12 cellular contexts compared by ENCODE assay signal in genomic region chr2:86900687-86901086, GRCh38. TPM values are rescaled to one million over a fixed set of nuclear protein-coding genes. Genes with fewer than 3 reads are reported as not detected.
DNase-seq lines count a peak whose midpoint lies in the region; ATAC-seq and TF ChIP-seq lines count a peak whose summit lies in the region.
"Not testable (repeated sequence)": the region's sequence is repeated elsewhere in the genome, so short reads cannot be mapped to it uniquely, and the experiment has no call there.
"Had no signal": no experiment of that assay in that cellular context is flagged by ENCODE, and none has a peak within 500 bp of the region (broad histone marks: within the 10 kb centered on the region; RNA-seq: fewer than 3 reads in every experiment).

No MANE protein-coding gene starts in this region.

- H3K36me3 ChIP-seq in GM23338 (ENCODE audit: insufficient read depth); left lung: not testable (repeated sequence)

- H3K4me1 Mint-ChIP-seq in GM23338; activated naive CD4-positive, alpha-beta T cell treated with anti-CD3 and anti-CD28 coated beads, Interleukin-2, amount 10 ng/mL, durations not matched to agents 7 days and 5 days: not testable (repeated sequence)

- not testable (repeated sequence) for H3K27me3 ChIP-seq in GM23338 (ENCODE audit: insufficient read depth); left lung

- not testable (repeated sequence) for H3K4me1 ChIP-seq in GM23338 (ENCODE audit: insufficient read depth); left lung

- intact Hi-C loops in left lung (cut with DNase I) = not testable (repeated sequence)

- not testable (repeated sequence) for H3K9me2 ChIP-seq in GM23338 (ENCODE audit: insufficient read depth)

- H3K36me3 Mint-ChIP-seq in GM23338 (ENCODE audit: low read depth); activated naive CD4-positive, alpha-beta T cell treated with anti-CD3 and anti-CD28 coated beads, Interleukin-2, amount 10 ng/mL, durations not matched to agents 7 days and 5 days: not testable (repeated sequence)

- not testable (repeated sequence) for H3F3A ChIP-seq in GM23338 (replicated peaks; ENCODE audit: low read depth)

- not testable (repeated sequence) for H3K4me3 Mint-ChIP-seq in GM23338; activated naive CD4-positive, alpha-beta T cell treated with anti-CD3 and anti-CD28 coated beads, Interleukin-2, amount 10 ng/mL, durations not matched to agents 7 days and 5 days

- CTCF ChIA-PET in activated naive CD4-positive, alpha-beta T cell treated with anti-CD3 and anti-CD28 coated beads, Interleukin-2, amount 10 ng/mL, durations not matched to agents 7 days and 5 days (lab: Charles Lee) = not testable (repeated sequence)

- H3K79me2 ChIP-seq in GM23338 (replicated peaks; ENCODE audit: insufficient read depth) = not testable (repeated sequence)

- not testable (repeated sequence) for H2AFZ ChIP-seq in GM23338

- not testable (repeated sequence) for H3K27ac ChIP-seq in GM23338 (ENCODE audit: low read depth); left lung

- H3K4me2 ChIP-seq in GM23338 = not testable (repeated sequence)

- not testable (repeated sequence) for H3K4me3 ChIP-seq in GM23338, left lung

- peak; percentile 88 for ATAC-seq in GM23338
- peak; percentile 54 for ATAC-seq in left lung

- not testable (repeated sequence) for H4K20me1 ChIP-seq in GM23338 (replicated peaks; ENCODE audit: insufficient read depth)

- TF ChIP-seq CTCF in AG09319 (IDR thresholded peaks at IDR 0.05; ENCODE audit: low read depth, low read length) (peak; percentile 3), GM23338 (conservative IDR thresholded peaks at IDR 0.05; ENCODE audit: low read depth in 2 of 2) (peak; percentile 34 to 63; a peak in 3 of 4 replicates)
- TF ChIP-seq CTCF in left lung (IDR thresholded peaks at IDR 0.05) = not testable (repeated sequence)

- not testable (repeated sequence) for H3K27me3 Mint-ChIP-seq in GM23338 (ENCODE audit: insufficient read depth, low read depth, poor library complexity); activated naive CD4-positive, alpha-beta T cell treated with anti-CD3 and anti-CD28 coated beads, Interleukin-2, amount 10 ng/mL, durations not matched to agents 7 days and 5 days

- not testable (repeated sequence) for DNase-seq in AG09319 (ENCODE audit: extremely low read depth, low read depth); left lung
- DNase-seq in GM23338 (ENCODE audit: low spot score) (peak; percentile 61), RPMI7951 (ENCODE audit: low read depth) (peak; percentile 4), dermis blood vessel endothelial cell (peak; percentile 14), fibroblast of the conjunctiva (ENCODE audit: low read depth) (peak; percentile 1), stromal cell of bone marrow (ENCODE audit: low read depth) (peak; percentile 4)
- peak; percentile 22 for DNase-seq in activated naive CD4-positive, alpha-beta T cell treated with anti-CD3 and anti-CD28 coated beads, Interleukin-2, amount 10 ng/mL, durations not matched to agents 7 days and 5 days

- not testable (repeated sequence) for H3K9me3 Mint-ChIP-seq in GM23338; activated naive CD4-positive, alpha-beta T cell treated with anti-CD3 and anti-CD28 coated beads, Interleukin-2, amount 10 ng/mL, durations not matched to agents 7 days and 5 days

- not testable (repeated sequence) for H3K27ac Mint-ChIP-seq in GM23338; activated naive CD4-positive, alpha-beta T cell treated with anti-CD3 and anti-CD28 coated beads, Interleukin-2, amount 10 ng/mL, durations not matched to agents 7 days and 5 days

- H3K9me3 ChIP-seq in left lung = not testable (repeated sequence)

RNA-seq across cellular contexts. Expression of gene CD8B, which starts 39.0 kb away (rescaled TPM):
- total RNA-seq in GM23338 (2014; rRNA removed; shearing (Covaris generic)) = 0.31 and 3.0 TPM in 2 replicates
- 0.61 and 0.63 TPM in 2 replicates for polyA plus RNA-seq in GM23338 (2016; fragmentation: Nextera tagmentation; extraction: Ambion mirVana)
- not detected in 2 replicates for total RNA-seq in RPMI7951 (2014; rRNA removed; shearing (Covaris generic))
- not detected in 2 replicates for total RNA-seq in dermis blood vessel endothelial cell
- total RNA-seq in left lung = 1 to 10 TPM in 1 of 2 donors, not detected in 1; 3.6 TPM
- total RNA-seq: activated CD4-positive, alpha-beta T cell treated with anti-CD3 and anti-CD28 coated beads, Interleukin-2, amount 10 ng/mL, durations not matched to agents 24 days and 14 days; T-helper 17 cell; urinary bladder had no signal
- polyA plus RNA-seq: AG04450 had no signal

RNA-seq across cellular contexts. Expression of gene RGPD1, which starts 41.2 kb away (rescaled TPM):
- total RNA-seq in GM23338 (2014; rRNA removed; shearing (Covaris generic)) = 0.04 TPM in 1 of 2 replicates, not detected in the other
- 0.24 TPM in 1 of 2 replicates, not detected in the other for polyA plus RNA-seq in GM23338 (2016; fragmentation: Nextera tagmentation; extraction: Ambion mirVana)
- total RNA-seq in RPMI7951 (2014; rRNA removed; shearing (Covaris generic)) = 1.3 and 1.6 TPM in 2 replicates
- total RNA-seq in dermis blood vessel endothelial cell (0.51 and 0.70 TPM in 2 replicates), left lung (under 1 TPM in 1 of 2 donors, not detected in 1; 0.15 TPM)
